ENCODE assay signal across 19 cellular contexts in the genomic region with DNA sequence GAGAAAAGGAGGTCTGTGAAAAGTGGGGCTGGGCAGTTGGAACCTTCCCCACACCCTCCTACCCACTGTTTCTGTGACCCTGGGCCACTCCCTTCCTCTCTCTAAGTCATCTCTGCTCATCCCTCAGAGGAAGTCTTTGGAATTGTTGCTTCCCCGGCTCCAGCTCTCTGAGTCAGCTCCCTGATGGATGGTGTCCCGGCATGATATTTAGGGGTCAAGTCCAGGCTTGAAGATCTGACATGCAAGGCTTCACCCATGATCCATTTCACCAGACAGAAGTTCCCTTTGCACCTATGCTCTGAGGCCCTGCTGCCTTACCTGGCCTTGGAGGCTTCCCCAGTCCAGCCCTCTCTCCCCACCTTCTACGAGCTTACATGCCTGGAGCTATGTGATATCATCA. TPM values are rescaled to one million over a fixed set of nuclear protein-coding genes. Genes with fewer than 3 reads are reported as not detected.
"Had no signal": no experiment of that assay in that cellular context is flagged by ENCODE, and none has a peak within 500 bp of the region (broad histone marks: within the 10 kb centered on the region; RNA-seq: fewer than 3 reads in every experiment).

No MANE protein-coding gene starts in this region.

- H3K36me3 Mint-ChIP-seq: activated CD8-positive, alpha-beta memory T cell treated with anti-CD3 and anti-CD28 coated beads, Interleukin-2, amount 10 ng/mL, durations not matched to agents 7 days and 5 days had no signal

- DNase-seq: activated CD4-positive, alpha-beta T cell treated with anti-CD3 and anti-CD28 coated beads, Interleukin-2, amount 50 U/mL, for 48 hours; activated CD8-positive, alpha-beta memory T cell treated with anti-CD3 and anti-CD28 coated beads, Interleukin-2, amount 10 ng/mL, durations not matched to agents 7 days and 5 days; activated naive CD4-positive, alpha-beta T cell treated with anti-CD3 and anti-CD28 coated beads, Interleukin-2, amount 50 U/mL, for 16 hours; activated T-cell treated with anti-CD3 and anti-CD28 coated beads, Interleukin-2, amount 50 U/mL, for 1 hour; gastrocnemius medialis; heart left ventricle; left colon; midbrain; pancreas; stimulated activated CD4-positive, alpha-beta T cell treated with anti-CD3 and anti-CD28 coated beads, Interleukin-1b, Interleukin-23, amount 100 ng/mL, for 48 hours; stimulated activated naive CD8-positive, alpha-beta T cell treated with anti-CD3 and anti-CD28 coated beads, Interleukin-15, amount 100 ng/mL, for 72 hours; T-helper 17 cell; upper lobe of right lung; WERI-Rb-1 had no signal

- H3K27me3 ChIP-seq: pancreas had no signal

- H3K27ac ChIP-seq: cardiac muscle cell, gastrocnemius medialis, heart left ventricle, pancreas, thoracic aorta, upper lobe of right lung, WERI-Rb-1 had no signal

- H3K9me3 ChIP-seq: gastrocnemius medialis, heart left ventricle, pancreas, thoracic aorta, upper lobe of right lung had no signal

- ATAC-seq: activated CD8-positive, alpha-beta memory T cell treated with anti-CD3 and anti-CD28 coated beads, Interleukin-2, amount 10 ng/mL, durations not matched to agents 7 days and 5 days; gastrocnemius medialis; heart left ventricle; left colon; pancreas; sciatic nerve; stimulated activated naive CD8-positive, alpha-beta T cell treated with anti-CD3 and anti-CD28 coated beads, Interleukin-15, amount 100 ng/mL, for 72 hours; T-helper 17 cell; upper lobe of right lung had no signal

- H3K4me3 Mint-ChIP-seq: activated CD8-positive, alpha-beta memory T cell treated with anti-CD3 and anti-CD28 coated beads, Interleukin-2, amount 10 ng/mL, durations not matched to agents 7 days and 5 days; stimulated activated naive CD8-positive, alpha-beta T cell treated with anti-CD3 and anti-CD28 coated beads, Interleukin-15, amount 100 ng/mL, for 72 hours; T-helper 17 cell had no signal

- H3K27ac Mint-ChIP-seq: activated CD8-positive, alpha-beta memory T cell treated with anti-CD3 and anti-CD28 coated beads, Interleukin-2, amount 10 ng/mL, durations not matched to agents 7 days and 5 days; stimulated activated naive CD8-positive, alpha-beta T cell treated with anti-CD3 and anti-CD28 coated beads, Interleukin-15, amount 100 ng/mL, for 72 hours; T-helper 17 cell had no signal

- H3K4me3 ChIP-seq: cardiac muscle cell, gastrocnemius medialis, heart left ventricle, lung, pancreas, thoracic aorta, upper lobe of right lung had no signal

- H3K36me3 ChIP-seq: cardiac muscle cell, gastrocnemius medialis, heart left ventricle, pancreas, thoracic aorta, upper lobe of right lung, WERI-Rb-1 had no signal

- H3K9me3 Mint-ChIP-seq: stimulated activated naive CD8-positive, alpha-beta T cell treated with anti-CD3 and anti-CD28 coated beads, Interleukin-15, amount 100 ng/mL, for 72 hours had no signal

- H3K4me1 ChIP-seq: gastrocnemius medialis, pancreas, upper lobe of right lung had no signal

RNA-seq across cellular contexts. Expression of a gene that starts 13.3 kb away (rescaled TPM):
- total RNA-seq: activated CD8-positive, alpha-beta memory T cell treated with anti-CD3 and anti-CD28 coated beads, Interleukin-2, amount 10 ng/mL, durations not matched to agents 7 days and 5 days; myocyte had no signal
